In the genomic region with DNA sequence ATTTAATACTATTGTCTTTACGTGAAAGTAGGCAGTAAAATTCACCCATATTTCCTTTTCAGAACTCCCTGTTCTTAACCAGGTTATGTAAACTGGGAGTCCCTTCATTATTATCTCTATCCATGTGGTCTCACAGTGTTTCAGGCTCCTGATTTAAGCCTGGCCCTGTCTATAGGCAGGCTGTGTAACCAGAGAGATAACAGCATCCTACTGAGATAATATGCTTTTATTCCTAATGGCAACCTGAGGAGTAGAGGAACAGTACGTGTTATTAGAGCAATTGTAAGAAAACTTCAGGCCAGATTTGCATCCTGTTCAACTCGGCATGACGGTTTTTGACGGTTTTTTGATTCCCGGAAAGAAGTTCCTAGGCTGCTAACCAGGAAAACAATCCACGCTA, we compare ENCODE assay signal across 19 cellular contexts. TPM values are rescaled to one million over a fixed set of nuclear protein-coding genes. Genes with fewer than 3 reads are reported as not detected.
DNase-seq lines count a peak whose midpoint lies in the region; TF ChIP-seq lines count a peak whose summit lies in the region.
"Had no signal": no experiment of that assay in that cellular context is flagged by ENCODE, and none has a peak within 500 bp of the region (broad histone marks: within the 10 kb centered on the region; RNA-seq: fewer than 3 reads in every experiment).

No MANE protein-coding gene starts in this region.

- DNase-seq in A673 (ENCODE audit: low spot score) (peak; percentile 26), NCI-H1930 (lab: John Stamatoyannopoulos, UW) (peak; percentile 49 to 52), NCI-H69 (lab: John Stamatoyannopoulos, UW) (peak; percentile 98), vagina (ENCODE audit: extremely low spot score in 2 of 2) (no peak), tibial artery (no peak), NCI-H2107 (lab: John Stamatoyannopoulos, UW) (no peak)
- no peak for DNase-seq in activated T-cell treated with anti-CD3 and anti-CD28 coated beads, Interleukin-2, amount 50 U/mL, for 1 hour
- DNase-seq: EL, H7, Kasumi-1, NCI-H2029, NCI-H2171 treated with DMSO at 0.1 percent for 48 hours, NCI-H446 treated with DMSO at 0.1 percent for 48 hours, OCI-M1, SJCRH30 had no signal

- H3K4me3 ChIP-seq in A673 (ENCODE audit: low read depth, low read length, poor library complexity, severe bottlenecking), result no peak overlapping the region
- no peak overlapping the region for H3K4me3 ChIP-seq in vagina
- H3K4me3 ChIP-seq in tibial artery, result no peak overlapping the region
- H3K4me3 ChIP-seq: SJCRH30 had no signal

- H3K9me3 ChIP-seq in A673 (ENCODE audit: low read depth, low read length, poor library complexity, severe bottlenecking), result no peaks in the 10 kb centered on the region
- no peaks in the 10 kb centered on the region for H3K9me3 ChIP-seq in vagina
- no peaks in the 10 kb centered on the region for H3K9me3 ChIP-seq in tibial artery
- H3K9me3 ChIP-seq: SJCRH30 had no signal

- no peak overlapping the region for H3K27ac ChIP-seq in A673 (ENCODE audit: low read depth, low read length, poor library complexity, severe bottlenecking)
- H3K27ac ChIP-seq in layer of hippocampus (ENCODE audit: low read depth, low read length), result peak overlapping the region; percentile 8
- no peak overlapping the region for H3K27ac ChIP-seq in vagina
- no peak overlapping the region for H3K27ac ChIP-seq in tibial artery
- H3K27ac ChIP-seq: 22Rv1, C4-2B, SJCRH30 had no signal

- no TSS peak for BruUV-seq in A673 (replicated peaks; lab: Mats Ljungman, UMichigan)

- H3K4me1 ChIP-seq in A673 (ENCODE audit: insufficient read depth, low read length, poor library complexity, severe bottlenecking) (no peaks in the 10 kb centered on the region), vagina (no peaks in the 10 kb centered on the region), tibial artery (no peaks in the 10 kb centered on the region)
- H3K4me1 ChIP-seq: SJCRH30 had no signal

- no peak for TF ChIP-seq POLR2A in vagina (IDR thresholded peaks at IDR 0.05)

- H3K36me3 ChIP-seq in A673 (ENCODE audit: insufficient read depth, low read length, poor library complexity, severe bottlenecking) (no peaks in the 10 kb centered on the region), vagina (no peaks in the 10 kb centered on the region), tibial artery (no peaks in the 10 kb centered on the region)
- H3K36me3 ChIP-seq: SJCRH30 had no signal

- POLR2A ChIA-PET in A673 (lab: Charles Lee; ENCODE audit: low non-redundant PET), result interaction anchor here (0.7 kb wide), 1 partner anchor 1432 kb away, joined by 4 read pairs; no protein-coding TSS in a partner anchor

- no peaks in the 10 kb centered on the region for H3K27me3 ChIP-seq in A673 (replicated peaks; ENCODE audit: insufficient read depth, low read depth, low read length, poor library complexity)
- no peaks in the 10 kb centered on the region for H3K27me3 ChIP-seq in layer of hippocampus (ENCODE audit: control insufficient read depth, insufficient read depth, low read length)
- H3K27me3 ChIP-seq in vagina, result no peaks in the 10 kb centered on the region
- no peaks in the 10 kb centered on the region for H3K27me3 ChIP-seq in tibial artery
- H3K27me3 ChIP-seq: SJCRH30 had no signal

- intact Hi-C loops in A673 (cut with micrococcal nuclease; ENCODE audit: unreplicated experiment) (no loop called here), vagina (cut with DNase I) (no loop called here), tibial artery (cut with DNase I; ENCODE audit: low total_unique reads) (no loop called here)

- CTCF ChIA-PET in A673 (lab: Charles Lee), result no interaction called here

- TF ChIP-seq CTCF in A673 (conservative IDR thresholded peaks at IDR 0.05; ENCODE audit: low read depth, low read length) (no peak), vagina (IDR thresholded peaks at IDR 0.05) (no peak), tibial artery (IDR thresholded peaks at IDR 0.05) (no peak)

RNA-seq across cellular contexts. Expression of a gene that starts 16.9 kb away (rescaled TPM):
- total RNA-seq in A673 (2021) (4.3 and 5.1 TPM in 2 replicates), vagina (not detected)
- total RNA-seq: MCF 10A, SJCRH30 had no signal

Comparison
In these comparisons a context has a peak if more than half of its experiments do, and no peak if none do; other contexts are left out.
1. DNase-seq: peak in A673 (single experiment), NCI-H1930 (2 of 2) and NCI-H69 (single experiment); none in vagina (0 of 2), activated T-cell treated with anti-CD3 and anti-CD28 coated beads, Interleukin-2, amount 50 U/mL, for 1 hour (single experiment), tibial artery (0 of 2) and NCI-H2107 (single experiment).